Comparison of ENCODE assay signal across 8 cellular contexts in genomic region chr1:75724472-75725022, GRCh38. TPM values are rescaled to one million over a fixed set of nuclear protein-coding genes. Genes with fewer than 3 reads are reported as not detected.
DNase-seq lines count a peak whose midpoint lies in the region; ATAC-seq and TF ChIP-seq lines count a peak whose summit lies in the region.

Gene ACADM (plus strand): TSS chr1:75724709. CDS start chr1:75724788, 79 bp downstream.

- H3K36me3 ChIP-seq in KMS-11 (ENCODE audit: insufficient read depth) = no peaks in the 10 kb centered on the region

- H3K4me3 ChIP-seq in KMS-11 (IDR thresholded peaks at IDR 0.05; ENCODE audit: insufficient read depth, low read depth, low read length) = peak within 1 kb of the TSS; percentile 38

- H3K27ac ChIP-seq in KMS-11 (peak within 1 kb of the TSS; percentile 59), RWPE1 (peak within 1 kb of the TSS; percentile 88)

- POLR2A ChIA-PET in RWPE1 (lab: Yijun Ruan, JAX; ENCODE audit: low non-redundant PET) = no interaction called here

- no peaks in the 10 kb centered on the region for H3K9me3 Mint-ChIP-seq in nephron
- H3K9me3 Mint-ChIP-seq in stimulated activated naive CD8-positive, alpha-beta T cell treated with anti-CD3 and anti-CD28 coated beads, Interleukin-15, Interleukin-2, amounts not matched to agents 100 ng/mL and 50 ng/mL, for 24 hours = no peaks in the 10 kb centered on the region

- H3K9ac ChIP-seq in KMS-11 = peak within 1 kb of the TSS; percentile 60

- no peaks in the 10 kb centered on the region for H3K27me3 Mint-ChIP-seq in nephron (ENCODE audit: low read depth)
- no peaks in the 10 kb centered on the region for H3K27me3 Mint-ChIP-seq in stimulated activated naive CD8-positive, alpha-beta T cell treated with anti-CD3 and anti-CD28 coated beads, Interleukin-15, Interleukin-2, amounts not matched to agents 100 ng/mL and 50 ng/mL, for 24 hours

- H3K4me1 Mint-ChIP-seq in nephron = peaks cover 27% of the 10 kb centered on the region
- H3K4me1 Mint-ChIP-seq in stimulated activated naive CD8-positive, alpha-beta T cell treated with anti-CD3 and anti-CD28 coated beads, Interleukin-15, Interleukin-2, amounts not matched to agents 100 ng/mL and 50 ng/mL, for 24 hours (ENCODE audit: low read depth) = peaks cover 44% of the 10 kb centered on the region

- no peaks in the 10 kb centered on the region for H4K20me1 ChIP-seq in KMS-11 (ENCODE audit: insufficient read depth)

- peaks cover 8% of the 10 kb centered on the region; the same call in 1 of the 2 replicates for H3K79me2 ChIP-seq in KMS-11 (ENCODE audit: insufficient read depth, low read depth)

- ATAC-seq in GM21786 (IDR thresholded peaks at IDR 0.05; ENCODE audit: unreplicated experiment) = peak; percentile 84

- peaks cover 3% of the 10 kb centered on the region for H3K36me3 Mint-ChIP-seq in nephron (ENCODE audit: low read depth)
- no peaks in the 10 kb centered on the region for H3K36me3 Mint-ChIP-seq in stimulated activated naive CD8-positive, alpha-beta T cell treated with anti-CD3 and anti-CD28 coated beads, Interleukin-15, Interleukin-2, amounts not matched to agents 100 ng/mL and 50 ng/mL, for 24 hours (ENCODE audit: low read depth)

- H2AFZ ChIP-seq in KMS-11 (ENCODE audit: low read depth) = peak within 1 kb of the TSS; percentile 71

- TF ChIP-seq CTCF in KMS-11 (conservative IDR thresholded peaks at IDR 0.05; ENCODE audit: low read depth, low read length) (no peak), RWPE1 (conservative IDR thresholded peaks at IDR 0.05; ENCODE audit: low read depth) (no peak), nephron (IDR thresholded peaks at IDR 0.05; ENCODE audit: unreplicated experiment in 3 of 3) (no peak)

- peak within 1 kb of the TSS; percentile 97 to 99 (median 99) for H3K27ac Mint-ChIP-seq in nephron
- H3K27ac Mint-ChIP-seq in stimulated activated naive CD8-positive, alpha-beta T cell treated with anti-CD3 and anti-CD28 coated beads, Interleukin-15, Interleukin-2, amounts not matched to agents 100 ng/mL and 50 ng/mL, for 24 hours = peak within 1 kb of the TSS; percentile 95

- peak within 1 kb of the TSS; percentile 60 for H3K4me2 ChIP-seq in KMS-11

- H3K4me3 Mint-ChIP-seq in nephron = peak within 1 kb of the TSS; percentile 100
- peak within 1 kb of the TSS; percentile 93 for H3K4me3 Mint-ChIP-seq in stimulated activated naive CD8-positive, alpha-beta T cell treated with anti-CD3 and anti-CD28 coated beads, Interleukin-15, Interleukin-2, amounts not matched to agents 100 ng/mL and 50 ng/mL, for 24 hours

- DNase-seq in Daoy (ENCODE audit: low read depth) = peak; percentile 95
- DNase-seq in RWPE1 (ENCODE audit: low spot score) = peak; percentile 82
- peak; percentile 80 for DNase-seq in activated T-helper 9 cell treated with anti-CD3 and anti-CD28 coated beads, Interleukin-2, amount 50 U/mL, for 16 hours (ENCODE audit: low read depth)
- DNase-seq in fibroblast of peridontal ligament (ENCODE audit: extremely low read depth) = peak; percentile 59

- H3K4me1 ChIP-seq in KMS-11 (ENCODE audit: low read depth, poor library complexity, severe bottlenecking) = peaks cover 7% of the 10 kb centered on the region

- H3K27me3 ChIP-seq in KMS-11 (ENCODE audit: insufficient read depth, low read depth) = no peaks in the 10 kb centered on the region

- CTCF ChIA-PET in RWPE1 (lab: Yijun Ruan, JAX) = interaction anchor here (1.1 kb wide), 1 partner anchor 18 kb away, joined by 4 read pairs; no protein-coding TSS in a partner anchor

RNA-seq across cellular contexts. Expression of gene ACADM, which starts in this region (rescaled TPM):
- 117 and 149 TPM in 2 replicates for total RNA-seq in Daoy (2014; rRNA removed; shearing (Covaris generic))

Comparison
In these comparisons a context has a peak if more than half of its experiments do, and no peak if none do; other contexts are left out.
1. Peak in every context shown above with its lines: DNase-seq, ATAC-seq, H3K4me3 ChIP-seq and H3K27ac ChIP-seq.